Comparison of ENCODE assay signal across 15 cellular contexts in genomic region chr20:50721881-50722281, GRCh38. TPM values are rescaled to one million over a fixed set of nuclear protein-coding genes. Genes with fewer than 3 reads are reported as not detected.
DNase-seq lines count a peak whose midpoint lies in the region; ATAC-seq and TF ChIP-seq lines count a peak whose summit lies in the region.
"Had no signal": no experiment of that assay in that cellular context is flagged by ENCODE, and none has a peak within 500 bp of the region (broad histone marks: within the 10 kb centered on the region; RNA-seq: fewer than 3 reads in every experiment).

No MANE protein-coding gene starts in this region.

- H3K27me3 ChIP-seq in upper lobe of left lung: no peaks in the 10 kb centered on the region

- peaks cover 0 to 12% (median 8%) of the 10 kb centered on the region in 4 donors for H3K4me1 ChIP-seq in upper lobe of left lung

- TF ChIP-seq CTCF in RWPE1 (conservative IDR thresholded peaks at IDR 0.05; ENCODE audit: low read depth) (no peak), nephron (IDR thresholded peaks at IDR 0.05; ENCODE audit: unreplicated experiment in 3 of 3) (no peak), upper lobe of left lung (IDR thresholded peaks at IDR 0.05) (no peak)

- WGBS in upper lobe of left lung, 2 donors: 81 to 82% methylated on average over 6 to 9 of the region's 9 CpGs

- TF ChIP-seq EP300 in upper lobe of left lung (IDR thresholded peaks at IDR 0.05): peak in 1 of 4 donors; percentile 45

- no peaks in the 10 kb centered on the region for H3K36me3 ChIP-seq in upper lobe of left lung

- TF ChIP-seq POLR2A in upper lobe of left lung (IDR thresholded peaks at IDR 0.05): no peak

- peak overlapping the region; percentile 59 to 89 (median 62) for H3K27ac Mint-ChIP-seq in nephron
- H3K27ac Mint-ChIP-seq: CD8-positive, alpha-beta T cell; memory B cell; stimulated activated naive CD8-positive, alpha-beta T cell treated with anti-CD3 and anti-CD28 coated beads, Interleukin-15, Interleukin-2, amounts not matched to agents 100 ng/mL and 50 ng/mL, for 24 hours had no signal

- H3K4me1 Mint-ChIP-seq in nephron: peaks cover 24% of the 10 kb centered on the region
- H3K4me1 Mint-ChIP-seq: memory B cell had no signal

- H3K4me3 ChIP-seq in upper lobe of left lung: no peak overlapping the region

- ATAC-seq in upper lobe of left lung (ENCODE audit: low FRiP score in 2 of 2) (no peak), HG03457 (IDR thresholded peaks at IDR 0.05; ENCODE audit: unreplicated experiment) (no peak), SK-N-SH treated with all-trans-retinoic acid at 6 μM for 48 hours (no peak)
- ATAC-seq: CD8-positive, alpha-beta T cell had no signal

- POLR2A ChIA-PET in RWPE1 (lab: Yijun Ruan, JAX; ENCODE audit: low non-redundant PET): no interaction called here

- H3K27me3 Mint-ChIP-seq in nephron (ENCODE audit: low read depth): no peaks in the 10 kb centered on the region

- CTCF ChIA-PET in RWPE1 (lab: Yijun Ruan, JAX): no interaction called here

- H3K36me3 Mint-ChIP-seq in nephron (ENCODE audit: low read depth): no peaks in the 10 kb centered on the region
- H3K36me3 Mint-ChIP-seq: CD8-positive, alpha-beta T cell; memory B cell had no signal

- H3K4me3 Mint-ChIP-seq in nephron: no peak overlapping the region
- H3K4me3 Mint-ChIP-seq: CD8-positive, alpha-beta T cell; memory B cell; stimulated activated naive CD8-positive, alpha-beta T cell treated with anti-CD3 and anti-CD28 coated beads, Interleukin-15, Interleukin-2, amounts not matched to agents 100 ng/mL and 50 ng/mL, for 24 hours had no signal

- no peaks in the 10 kb centered on the region for H3K9me3 Mint-ChIP-seq in nephron
- H3K9me3 Mint-ChIP-seq: CD8-positive, alpha-beta T cell; memory B cell; stimulated activated naive CD8-positive, alpha-beta T cell treated with anti-CD3 and anti-CD28 coated beads, Interleukin-15, Interleukin-2, amounts not matched to agents 100 ng/mL and 50 ng/mL, for 24 hours had no signal

- no peaks in the 10 kb centered on the region for H3K9me3 ChIP-seq in upper lobe of left lung

- DNase-seq in RWPE1 (ENCODE audit: low spot score) (no peak), fibroblast of peridontal ligament (ENCODE audit: extremely low read depth) (peak; percentile 30), upper lobe of left lung (no peak), ureter (ENCODE audit: low spot score) (no peak)
- DNase-seq: CD8-positive, alpha-beta T cell; effector CD8-positive, alpha-beta T cell; NCI-H1694 treated with DMSO at 0.1 percent for 48 hours; NCI-H774 had no signal

- peak overlapping the region; percentile 8; the same call in 1 of the 2 replicates for H3K27ac ChIP-seq in RWPE1
- peak overlapping the region in 3 of 4 donors; percentile 2 to 51 (median 26) for H3K27ac ChIP-seq in upper lobe of left lung
- H3K27ac ChIP-seq: VCaP had no signal

TF ChIP-seq in SK-N-SH treated with all-trans-retinoic acid at 6 μM for 48 hours, 23 proteins besides CTCF, POLR2A, EP300 and RAD21:
- TF ChIP-seq TOX (CRISPR knock-in tag; IDR thresholded peaks at IDR 0.05; ENCODE audit: borderline replicate concordance) (no peak), BACH2 (CRISPR knock-in tag; IDR thresholded peaks at IDR 0.05; ENCODE audit: borderline replicate concordance) (no peak), ESRRG (CRISPR knock-in tag; IDR thresholded peaks at IDR 0.05) (no peak), RARB (CRISPR knock-in tag; IDR thresholded peaks at IDR 0.05) (no peak), SNAI2 (CRISPR knock-in tag; IDR thresholded peaks at IDR 0.05) (no peak), ZC3H10 (CRISPR knock-in tag; IDR thresholded peaks at IDR 0.05) (no peak)
- TF ChIP-seq, protein P1, sequence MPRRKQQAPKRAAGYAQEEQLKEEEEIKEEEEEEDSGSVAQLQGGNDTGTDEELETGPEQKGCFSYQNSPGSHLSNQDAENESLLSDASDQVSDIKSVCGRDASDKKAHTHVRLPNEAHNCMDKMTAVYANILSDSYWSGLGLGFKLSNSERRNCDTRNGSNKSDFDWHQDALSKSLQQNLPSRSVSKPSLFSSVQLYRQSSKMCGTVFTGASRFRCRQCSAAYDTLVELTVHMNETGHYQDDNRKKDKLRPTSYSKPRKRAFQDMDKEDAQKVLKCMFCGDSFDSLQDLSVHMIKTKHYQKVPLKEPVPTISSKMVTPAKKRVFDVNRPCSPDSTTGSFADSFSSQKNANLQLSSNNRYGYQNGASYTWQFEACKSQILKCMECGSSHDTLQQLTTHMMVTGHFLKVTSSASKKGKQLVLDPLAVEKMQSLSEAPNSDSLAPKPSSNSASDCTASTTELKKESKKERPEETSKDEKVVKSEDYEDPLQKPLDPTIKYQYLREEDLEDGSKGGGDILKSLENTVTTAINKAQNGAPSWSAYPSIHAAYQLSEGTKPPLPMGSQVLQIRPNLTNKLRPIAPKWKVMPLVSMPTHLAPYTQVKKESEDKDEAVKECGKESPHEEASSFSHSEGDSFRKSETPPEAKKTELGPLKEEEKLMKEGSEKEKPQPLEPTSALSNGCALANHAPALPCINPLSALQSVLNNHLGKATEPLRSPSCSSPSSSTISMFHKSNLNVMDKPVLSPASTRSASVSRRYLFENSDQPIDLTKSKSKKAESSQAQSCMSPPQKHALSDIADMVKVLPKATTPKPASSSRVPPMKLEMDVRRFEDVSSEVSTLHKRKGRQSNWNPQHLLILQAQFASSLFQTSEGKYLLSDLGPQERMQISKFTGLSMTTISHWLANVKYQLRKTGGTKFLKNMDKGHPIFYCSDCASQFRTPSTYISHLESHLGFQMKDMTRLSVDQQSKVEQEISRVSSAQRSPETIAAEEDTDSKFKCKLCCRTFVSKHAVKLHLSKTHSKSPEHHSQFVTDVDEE (CRISPR knock-in tag; IDR thresholded peaks at IDR 0.05): no peak

RNA-seq across cellular contexts. Expression of gene PARD6B, which starts 9.5 kb away (rescaled TPM):
- total RNA-seq in upper lobe of left lung: 10 to 100 TPM in 5 of 6 donors, 1 to 10 TPM in 1; 7.3 to 56.4 (median 43.4) TPM
- 27.0 TPM for total RNA-seq in ureter

RNA-seq across cellular contexts. Expression of gene RIPOR3, which starts 30.5 kb away (rescaled TPM):
- 10 to 100 TPM in 2 of 6 donors, 1 to 10 TPM in 4; 2.1 to 36.7 (median 5.1) TPM for total RNA-seq in upper lobe of left lung
- 5.0 TPM for total RNA-seq in ureter
- total RNA-seq: CD8-positive, alpha-beta T cell; pulmonary artery endothelial cell had no signal
